9 cellular contexts compared by ENCODE assay signal in the genomic region with DNA sequence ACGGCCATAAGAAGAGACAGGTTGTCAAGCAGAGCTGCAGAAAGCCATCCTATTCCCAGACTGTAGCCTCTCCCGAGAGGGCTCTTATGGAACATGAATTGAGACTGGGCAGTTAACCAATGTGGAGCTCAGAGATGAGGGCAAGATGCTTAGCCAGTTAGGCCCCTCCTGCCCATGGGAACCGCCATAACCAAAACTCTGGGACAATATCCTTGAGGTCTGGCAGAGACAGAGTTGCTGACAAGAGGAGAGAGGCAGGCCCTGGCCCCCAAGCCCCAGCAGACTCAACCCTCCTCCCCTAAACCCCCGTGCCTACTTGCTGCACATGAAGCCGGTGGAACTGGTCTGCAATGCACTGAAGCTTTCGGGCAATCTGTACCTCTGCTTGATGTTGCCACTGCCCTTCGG. TPM values are rescaled to one million over a fixed set of nuclear protein-coding genes. Genes with fewer than 3 reads are reported as not detected.
DNase-seq lines count a peak whose midpoint lies in the region; ATAC-seq and TF ChIP-seq lines count a peak whose summit lies in the region.
"Had no signal": no experiment of that assay in that cellular context is flagged by ENCODE, and none has a peak within 500 bp of the region (broad histone marks: within the 10 kb centered on the region; RNA-seq: fewer than 3 reads in every experiment).

No MANE protein-coding gene starts in this region.

- POLR2A ChIA-PET in PC-9 (lab: Charles Lee; ENCODE audit: unreplicated experiment), result interaction anchor here (0.6 kb wide), 1 partner anchor 307 kb away, joined by 3 read pairs; no protein-coding TSS in a partner anchor

- H4K20me1 ChIP-seq in PC-9 (ENCODE audit: insufficient read depth), result no peaks in the 10 kb centered on the region

- TF ChIP-seq CTCF in GM12865 (IDR thresholded peaks at IDR 0.05; ENCODE audit: insufficient read depth, low read depth, low read length, missing control alignments), result no peak
- no peak for TF ChIP-seq CTCF in PC-9 (conservative IDR thresholded peaks at IDR 0.05)
- TF ChIP-seq CTCF in fibroblast of the aortic adventitia (IDR thresholded peaks at IDR 0.05; ENCODE audit: insufficient read depth, low read length), result no peak

- peaks cover 54% of the 10 kb centered on the region for H3F3A ChIP-seq in PC-9 (ENCODE audit: insufficient read depth, low read depth)

- H3K27me3 ChIP-seq in PC-9 (ENCODE audit: insufficient read depth, low read depth), result no peaks in the 10 kb centered on the region

- no TSS peak for BruUV-seq in PC-9 (replicated peaks; lab: Mats Ljungman, UMichigan)

- DNase-seq in GM12865 (ENCODE audit: low read depth), result no peak
- no peak for DNase-seq in PC-9
- DNase-seq in fibroblast of the aortic adventitia (ENCODE audit: low read depth), result peak; percentile 61
- DNase-seq in SKM-1 (lab: John Stamatoyannopoulos, UW; ENCODE audit: unreplicated experiment), result no peak
- DNase-seq: activated T-cell treated with anti-CD3 and anti-CD28 coated beads, Interleukin-2, amount 50 U/mL, for 4 hours had no signal

- no peaks in the 10 kb centered on the region for H3K36me3 ChIP-seq in PC-9 (ENCODE audit: low read depth)

- H3K4me2 ChIP-seq in PC-9, result peak overlapping the region; percentile 87

- CTCF ChIA-PET in PC-9 (lab: Charles Lee), result interaction anchor here (1.0 to 4.6 kb wide), 2 partner anchors 49 to 57 kb away, joined by 3 to 67 read pairs; no protein-coding TSS in a partner anchor

- H2AFZ ChIP-seq in PC-9, result no peak overlapping the region

- H3K27ac ChIP-seq in PC-9 (peak overlapping the region; percentile 9; the same call in 1 of the 2 replicates), skin epidermis (peak overlapping the region in 17 of 21 experiments; percentile 50 to 89 (median 80))

- no peaks in the 10 kb centered on the region for H3K79me2 ChIP-seq in PC-9 (ENCODE audit: low read depth)

- intact Hi-C loops in PC-9 (cut with micrococcal nuclease; ENCODE audit: unreplicated experiment), result loop anchor here (1.0 to 10.0 kb wide), 5 partner anchors 35 to 771 kb away; partner anchors contain the start of gene RHOV

- H3K9me2 ChIP-seq in PC-9 (ENCODE audit: insufficient read depth), result no peaks in the 10 kb centered on the region

- H3K4me3 ChIP-seq in GM12865 (ENCODE audit: low read depth, low read length) (peak overlapping the region; percentile 52), PC-9 (no peak overlapping the region), fibroblast of the aortic adventitia (ENCODE audit: low read depth, low read length) (no peak overlapping the region), skin epidermis (no peak overlapping the region)

- no peaks in the 10 kb centered on the region for H3K9me3 ChIP-seq in PC-9 (ENCODE audit: insufficient read depth, low read depth)

- peaks cover 92% of the 10 kb centered on the region for H3K4me1 ChIP-seq in PC-9 (replicated peaks; ENCODE audit: insufficient read depth)

- no peak for ATAC-seq in GM21381 (IDR thresholded peaks at IDR 0.05; ENCODE audit: unreplicated experiment)
- ATAC-seq in esophagus mucosa, result no peak
- ATAC-seq in HG03139 (IDR thresholded peaks at IDR 0.05; ENCODE audit: unreplicated experiment), result no peak
- ATAC-seq: activated T-cell treated with anti-CD3 and anti-CD28 coated beads, Interleukin-2, amount 50 U/mL, for 4 hours had no signal

RNA-seq across cellular contexts. Expression of gene BMF, which starts 4.8 kb away (rescaled TPM):
- total RNA-seq in PC-9 (2021) (8.2 and 11.0 TPM in 2 replicates), fibroblast of the aortic adventitia (ENCODE audit: low replicate concordance) (2.3 and 10.6 TPM in 2 replicates), esophagus mucosa (1.5 TPM)

RNA-seq across cellular contexts. Expression of gene BUB1B, which starts 57.0 kb away (rescaled TPM):
- total RNA-seq in PC-9 (2021) (74.3 and 75.3 TPM in 2 replicates), fibroblast of the aortic adventitia (ENCODE audit: low replicate concordance) (1.3 and 35.2 TPM in 2 replicates), esophagus mucosa (15.3 TPM)
